In genomic region chr12:116559330-116560080, GRCh38 we compare ENCODE assay signal across 1 cellular context.
TF ChIP-seq lines count a peak whose summit lies in the region.

Gene MAP1LC3B2, plus strand, starts transcription at chr12:116559381. Its CDS starts 16,562 bp downstream, at chr12:116575943.

TF ChIP-seq in HepG2, 621 proteins besides CTCF, POLR2A, EP300 and RAD21 (continued from another document and continues in another):
- TF ChIP-seq ZNF407 (CRISPR knock-in tag; IDR thresholded peaks at IDR 0.05; ENCODE audit: not compliant biosample characterization) (no peak), ZNF83 (CRISPR knock-in tag; IDR thresholded peaks at IDR 0.05; ENCODE audit: borderline replicate concordance) (no peak), ZUFSP (CRISPR knock-in tag; IDR thresholded peaks at IDR 0.05; ENCODE audit: borderline replicate concordance) (no peak), HNF4A (CRISPR knock-in tag; IDR thresholded peaks at IDR 0.05) (peak; percentile 62), RARG (CRISPR knock-in tag; IDR thresholded peaks at IDR 0.05; ENCODE audit: low read depth) (no peak), ZNF3 (CRISPR knock-in tag; IDR thresholded peaks at IDR 0.05) (no peak), FOXK1 (CRISPR knock-in tag; IDR thresholded peaks at IDR 0.05; ENCODE audit: borderline replicate concordance, low read depth) (no peak), IRF2 (CRISPR knock-in tag; IDR thresholded peaks at IDR 0.05) (no peak), MED8 (CRISPR knock-in tag; IDR thresholded peaks at IDR 0.05; ENCODE audit: insufficient replicate concordance) (no peak), NFATC3 (CRISPR knock-in tag; IDR thresholded peaks at IDR 0.05) (no peak), ZNF501 (CRISPR knock-in tag; IDR thresholded peaks at IDR 0.05) (peak; percentile 38; the same call in 1 of the 2 replicates), ZNF17 (CRISPR knock-in tag; IDR thresholded peaks at IDR 0.05) (no peak), TFDP2 (CRISPR knock-in tag; IDR thresholded peaks at IDR 0.05) (0 out of 2 replicates have a peak, but pooled peaks have one; percentile 18), FLYWCH1 (CRISPR knock-in tag; IDR thresholded peaks at IDR 0.05) (no peak), ZBTB33 (CRISPR knock-in tag; IDR thresholded peaks at IDR 0.05) (no peak), ZNF296 (CRISPR knock-in tag; conservative IDR thresholded peaks at IDR 0.05) (no peak)
- TF ChIP-seq, protein P1, sequence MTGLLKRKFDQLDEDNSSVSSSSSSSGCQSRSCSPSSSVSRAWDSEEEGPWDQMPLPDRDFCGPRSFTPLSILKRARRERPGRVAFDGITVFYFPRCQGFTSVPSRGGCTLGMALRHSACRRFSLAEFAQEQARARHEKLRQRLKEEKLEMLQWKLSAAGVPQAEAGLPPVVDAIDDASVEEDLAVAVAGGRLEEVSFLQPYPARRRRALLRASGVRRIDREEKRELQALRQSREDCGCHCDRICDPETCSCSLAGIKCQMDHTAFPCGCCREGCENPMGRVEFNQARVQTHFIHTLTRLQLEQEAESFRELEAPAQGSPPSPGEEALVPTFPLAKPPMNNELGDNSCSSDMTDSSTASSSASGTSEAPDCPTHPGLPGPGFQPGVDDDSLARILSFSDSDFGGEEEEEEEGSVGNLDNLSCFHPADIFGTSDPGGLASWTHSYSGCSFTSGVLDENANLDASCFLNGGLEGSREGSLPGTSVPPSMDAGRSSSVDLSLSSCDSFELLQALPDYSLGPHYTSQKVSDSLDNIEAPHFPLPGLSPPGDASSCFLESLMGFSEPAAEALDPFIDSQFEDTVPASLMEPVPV (CRISPR knock-in tag; IDR thresholded peaks at IDR 0.05): no peak
- TF ChIP-seq, protein P2, sequence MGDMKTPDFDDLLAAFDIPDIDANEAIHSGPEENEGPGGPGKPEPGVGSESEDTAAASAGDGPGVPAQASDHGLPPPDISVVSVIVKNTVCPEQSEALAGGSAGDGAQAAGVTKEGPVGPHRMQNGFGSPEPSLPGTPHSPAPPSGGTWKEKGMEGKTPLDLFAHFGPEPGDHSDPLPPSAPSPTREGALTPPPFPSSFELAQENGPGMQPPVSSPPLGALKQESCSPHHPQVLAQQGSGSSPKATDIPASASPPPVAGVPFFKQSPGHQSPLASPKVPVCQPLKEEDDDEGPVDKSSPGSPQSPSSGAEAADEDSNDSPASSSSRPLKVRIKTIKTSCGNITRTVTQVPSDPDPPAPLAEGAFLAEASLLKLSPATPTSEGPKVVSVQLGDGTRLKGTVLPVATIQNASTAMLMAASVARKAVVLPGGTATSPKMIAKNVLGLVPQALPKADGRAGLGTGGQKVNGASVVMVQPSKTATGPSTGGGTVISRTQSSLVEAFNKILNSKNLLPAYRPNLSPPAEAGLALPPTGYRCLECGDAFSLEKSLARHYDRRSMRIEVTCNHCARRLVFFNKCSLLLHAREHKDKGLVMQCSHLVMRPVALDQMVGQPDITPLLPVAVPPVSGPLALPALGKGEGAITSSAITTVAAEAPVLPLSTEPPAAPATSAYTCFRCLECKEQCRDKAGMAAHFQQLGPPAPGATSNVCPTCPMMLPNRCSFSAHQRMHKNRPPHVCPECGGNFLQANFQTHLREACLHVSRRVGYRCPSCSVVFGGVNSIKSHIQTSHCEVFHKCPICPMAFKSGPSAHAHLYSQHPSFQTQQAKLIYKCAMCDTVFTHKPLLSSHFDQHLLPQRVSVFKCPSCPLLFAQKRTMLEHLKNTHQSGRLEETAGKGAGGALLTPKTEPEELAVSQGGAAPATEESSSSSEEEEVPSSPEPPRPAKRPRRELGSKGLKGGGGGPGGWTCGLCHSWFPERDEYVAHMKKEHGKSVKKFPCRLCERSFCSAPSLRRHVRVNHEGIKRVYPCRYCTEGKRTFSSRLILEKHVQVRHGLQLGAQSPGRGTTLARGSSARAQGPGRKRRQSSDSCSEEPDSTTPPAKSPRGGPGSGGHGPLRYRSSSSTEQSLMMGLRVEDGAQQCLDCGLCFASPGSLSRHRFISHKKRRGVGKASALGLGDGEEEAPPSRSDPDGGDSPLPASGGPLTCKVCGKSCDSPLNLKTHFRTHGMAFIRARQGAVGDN (CRISPR knock-in tag; IDR thresholded peaks at IDR 0.05): peak; percentile 38
- TF ChIP-seq, protein P3, sequence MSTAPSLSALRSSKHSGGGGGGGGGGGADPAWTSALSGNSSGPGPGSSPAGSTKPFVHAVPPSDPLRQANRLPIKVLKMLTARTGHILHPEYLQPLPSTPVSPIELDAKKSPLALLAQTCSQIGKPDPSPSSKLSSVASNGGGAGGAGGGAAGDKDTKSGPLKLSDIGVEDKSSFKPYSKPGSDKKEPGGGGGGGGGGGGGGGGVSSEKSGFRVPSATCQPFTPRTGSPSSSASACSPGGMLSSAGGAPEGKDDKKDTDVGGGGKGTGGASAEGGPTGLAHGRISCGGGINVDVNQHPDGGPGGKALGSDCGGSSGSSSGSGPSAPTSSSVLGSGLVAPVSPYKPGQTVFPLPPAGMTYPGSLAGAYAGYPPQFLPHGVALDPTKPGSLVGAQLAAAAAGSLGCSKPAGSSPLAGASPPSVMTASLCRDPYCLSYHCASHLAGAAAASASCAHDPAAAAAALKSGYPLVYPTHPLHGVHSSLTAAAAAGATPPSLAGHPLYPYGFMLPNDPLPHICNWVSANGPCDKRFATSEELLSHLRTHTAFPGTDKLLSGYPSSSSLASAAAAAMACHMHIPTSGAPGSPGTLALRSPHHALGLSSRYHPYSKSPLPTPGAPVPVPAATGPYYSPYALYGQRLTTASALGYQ (CRISPR knock-in tag; IDR thresholded peaks at IDR 0.05): no peak
- TF ChIP-seq, protein P4, sequence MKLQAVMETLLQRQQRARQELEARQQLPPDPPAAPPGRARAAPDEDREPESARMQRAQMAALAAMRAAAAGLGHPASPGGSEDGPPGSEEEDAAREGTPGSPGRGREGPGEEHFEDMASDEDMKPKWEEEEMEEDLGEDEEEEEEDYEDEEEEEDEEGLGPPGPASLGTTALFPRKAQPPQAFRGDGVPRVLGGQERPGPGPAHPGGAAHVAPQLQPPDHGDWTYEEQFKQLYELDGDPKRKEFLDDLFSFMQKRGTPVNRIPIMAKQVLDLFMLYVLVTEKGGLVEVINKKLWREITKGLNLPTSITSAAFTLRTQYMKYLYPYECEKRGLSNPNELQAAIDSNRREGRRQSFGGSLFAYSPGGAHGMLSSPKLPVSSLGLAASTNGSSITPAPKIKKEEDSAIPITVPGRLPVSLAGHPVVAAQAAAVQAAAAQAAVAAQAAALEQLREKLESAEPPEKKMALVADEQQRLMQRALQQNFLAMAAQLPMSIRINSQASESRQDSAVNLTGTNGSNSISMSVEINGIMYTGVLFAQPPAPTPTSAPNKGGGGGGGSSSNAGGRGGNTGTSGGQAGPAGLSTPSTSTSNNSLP (IDR thresholded peaks at IDR 0.05; ENCODE audit: low read depth, low read length): no peak
- TF ChIP-seq, protein P5, sequence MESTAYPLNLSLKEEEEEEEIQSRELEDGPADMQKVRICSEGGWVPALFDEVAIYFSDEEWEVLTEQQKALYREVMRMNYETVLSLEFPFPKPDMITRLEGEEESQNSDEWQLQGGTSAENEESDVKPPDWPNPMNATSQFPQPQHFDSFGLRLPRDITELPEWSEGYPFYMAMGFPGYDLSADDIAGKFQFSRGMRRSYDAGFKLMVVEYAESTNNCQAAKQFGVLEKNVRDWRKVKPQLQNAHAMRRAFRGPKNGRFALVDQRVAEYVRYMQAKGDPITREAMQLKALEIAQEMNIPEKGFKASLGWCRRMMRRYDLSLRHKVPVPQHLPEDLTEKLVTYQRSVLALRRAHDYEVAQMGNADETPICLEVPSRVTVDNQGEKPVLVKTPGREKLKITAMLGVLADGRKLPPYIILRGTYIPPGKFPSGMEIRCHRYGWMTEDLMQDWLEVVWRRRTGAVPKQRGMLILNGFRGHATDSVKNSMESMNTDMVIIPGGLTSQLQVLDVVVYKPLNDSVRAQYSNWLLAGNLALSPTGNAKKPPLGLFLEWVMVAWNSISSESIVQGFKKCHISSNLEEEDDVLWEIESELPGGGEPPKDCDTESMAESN (CRISPR knock-in tag; conservative IDR thresholded peaks at IDR 0.05): no peak
